In the genomic region with DNA sequence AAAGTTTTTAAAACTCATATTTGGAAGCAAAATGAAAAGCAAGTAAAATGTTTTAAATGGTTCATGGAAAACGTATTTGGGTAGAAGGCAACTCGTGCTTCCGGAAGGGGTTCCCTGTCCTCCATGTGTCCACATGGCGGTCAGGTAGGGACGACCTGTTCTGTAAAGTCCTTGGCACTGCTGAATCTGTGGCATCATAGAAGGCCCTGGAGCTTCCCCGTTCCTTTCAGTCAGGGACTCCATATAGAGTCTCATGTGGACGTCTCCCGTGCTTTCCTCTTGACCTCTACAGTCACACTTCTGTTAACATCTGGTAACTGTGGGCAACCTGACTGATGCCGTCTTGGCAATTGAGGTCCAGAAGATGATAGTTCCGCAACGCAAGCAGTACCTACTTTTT, we compare ENCODE assay signal across 15 cellular contexts. TPM values are rescaled to one million over a fixed set of nuclear protein-coding genes. Genes with fewer than 3 reads are reported as not detected.
DNase-seq lines count a peak whose midpoint lies in the region; ATAC-seq, FAIRE-seq and TF ChIP-seq lines count a peak whose summit lies in the region.
"Had no signal": no experiment of that assay in that cellular context is flagged by ENCODE, and none has a peak within 500 bp of the region (broad histone marks: within the 10 kb centered on the region; RNA-seq: fewer than 3 reads in every experiment).

No MANE protein-coding gene starts in this region.

- peaks cover 26% of the 10 kb centered on the region; the same call in 1 of the 2 replicates for H3K36me3 ChIP-seq in ACC112 (ENCODE audit: insufficient read depth, low read length)
- peaks cover 60% of the 10 kb centered on the region for H3K36me3 ChIP-seq in CD4-positive, alpha-beta memory T cell (ENCODE audit: insufficient read depth, low read length)
- peaks cover 36 to 73% of the 10 kb centered on the region in 2 experiments for H3K36me3 ChIP-seq in HepG2 (replicated peaks in 1 of 2; ENCODE audit: control insufficient read depth in 1 of 2, insufficient read depth in 2 of 2, low read length in 2 of 2)
- H3K36me3 ChIP-seq: prostate gland had no signal

- CTCF ChIA-PET in CD4-positive, alpha-beta memory T cell (lab: Charles Lee; ENCODE audit: partially characterized antibody), result interaction anchor here (1.0 kb wide), 1 partner anchor 58 kb away, joined by 6 read pairs; no protein-coding TSS in a partner anchor
- CTCF ChIA-PET in HepG2 (lab: Yijun Ruan, JAX; ENCODE audit: low intra/inter-chr PET ratio, low total read pairs), result no interaction called here

- no peak overlapping the region for H3K4me3 ChIP-seq in ACC112 (ENCODE audit: low read depth, low read length)
- H3K4me3 ChIP-seq in CD4-positive, alpha-beta memory T cell (ENCODE audit: low read length in 2 of 2), result no peak overlapping the region
- no peak overlapping the region for H3K4me3 ChIP-seq in HepG2 (replicated peaks in 1 of 3; ENCODE audit: insufficient read depth in 1 of 3, low read depth in 2 of 3, low read length in 3 of 3)
- H3K4me3 ChIP-seq: prostate gland had no signal

- no peaks in the 10 kb centered on the region for H3K27me3 ChIP-seq in ACC112 (ENCODE audit: insufficient read depth, low read length)
- H3K27me3 ChIP-seq in CD4-positive, alpha-beta memory T cell (ENCODE audit: insufficient read depth, low read length), result no peaks in the 10 kb centered on the region
- H3K27me3 ChIP-seq in HepG2 (ENCODE audit: control insufficient read depth in 1 of 2, insufficient read depth in 2 of 2, low read length in 2 of 2), result no peaks in the 10 kb centered on the region

- H3K27ac ChIP-seq in ACC112 (ENCODE audit: low read depth, low read length), result peak overlapping the region; percentile 92
- no peak overlapping the region for H3K27ac ChIP-seq in CD4-positive, alpha-beta memory T cell (ENCODE audit: low read depth, low read length)
- peak overlapping the region; percentile 6 for H3K27ac ChIP-seq in HepG2 (ENCODE audit: extremely low read length, insufficient read depth, low read length)

- no peak for TF ChIP-seq RAD21 in HepG2 (CRISPR knock-in tag; IDR thresholded peaks at IDR 0.05)

- intact Hi-C loops in CD4-positive, alpha-beta memory T cell (cut with micrococcal nuclease), result no loop called here
- intact Hi-C loops in HepG2 (cut with micrococcal nuclease; ENCODE audit: unreplicated experiment), result no loop called here

- H3K79me2 ChIP-seq in ACC112 (ENCODE audit: control insufficient read depth, insufficient read depth, low read length, unreplicated experiment) (peaks cover 7% of the 10 kb centered on the region), HepG2 (ENCODE audit: insufficient read depth, low read length) (no peaks in the 10 kb centered on the region)

- in situ Hi-C loops in HepG2 (cut with HindIII; ENCODE audit: extremely low pct_ligation_motif_present, low pct_unique_long_range_greater_than_20kb), result no loop called here
- in situ Hi-C loops in G401 (cut with HindIII; ENCODE audit: low sequenced_read_pairs), result no loop called here

- H3K4me2 ChIP-seq in HepG2 (ENCODE audit: low read depth, low read length), result no peak overlapping the region

- H3K4me1 ChIP-seq in ACC112 (ENCODE audit: control insufficient read depth, insufficient read depth, low read length, unreplicated experiment), result peaks cover 31% of the 10 kb centered on the region
- H3K4me1 ChIP-seq in CD4-positive, alpha-beta memory T cell (ENCODE audit: insufficient read depth, low read length), result peaks cover 43% of the 10 kb centered on the region
- peaks cover 42% of the 10 kb centered on the region for H3K4me1 ChIP-seq in HepG2 (ENCODE audit: insufficient read depth, low read length)
- H3K4me1 ChIP-seq: prostate gland had no signal

- H3K4me3 Mint-ChIP-seq in CD4-positive, alpha-beta memory T cell, result no peak overlapping the region

- H3K9ac ChIP-seq in HepG2 (ENCODE audit: insufficient read depth, low read depth, low read length), result no peak overlapping the region

- peak overlapping the region in 6 of 7 donors; percentile 75 to 90 (median 84) for H3K27ac Mint-ChIP-seq in CD4-positive, alpha-beta memory T cell

- peaks cover 26% of the 10 kb centered on the region for H4K20me1 ChIP-seq in HepG2 (ENCODE audit: insufficient read depth, low read length)

- no TSS peak for BruUV-seq in HepG2 (replicated peaks; lab: Mats Ljungman, UMichigan)

- H2AFZ ChIP-seq in ACC112 (ENCODE audit: low read length, unreplicated experiment) (no peak overlapping the region), HepG2 (ENCODE audit: low read length) (no peak overlapping the region)

- peaks cover 51 to 82% of the 10 kb centered on the region in 2 donors for H3K36me3 Mint-ChIP-seq in CD4-positive, alpha-beta memory T cell

- DNase-seq in CD4-positive, alpha-beta memory T cell, result no peak
- DNase-seq in activated CD8-positive, alpha-beta memory T cell treated with anti-CD3 and anti-CD28 coated beads, Interleukin-2, amount 50 U/mL, for 48 hours, result peak; percentile 45
- DNase-seq in HepG2 (ENCODE audit: low spot score) (no peak), D721Med (ENCODE audit: insufficient read length, low spot score) (no peak), NK-92 (lab: John Stamatoyannopoulos, UW; ENCODE audit: unreplicated experiment) (no peak), G401 (ENCODE audit: low spot score) (no peak)
- DNase-seq: activated CD4-positive, alpha-beta T cell treated with anti-CD3 and anti-CD28 coated beads for 4 hours; activated gamma-delta T cell; caudate nucleus; effector CD8-positive, alpha-beta T cell; NCI-H1092 treated with DMSO at 0.1 percent for 48 hours; stimulated activated CD4-positive, alpha-beta T cell treated with anti-CD3 and anti-CD28 coated beads, Interleukin-12 subunit alpha, Interleukin-12 subunit beta, amount 100 ng/mL, for 4 hours had no signal

- TF ChIP-seq CTCF in HepG2 (CRISPR knock-in tag; IDR thresholded peaks at IDR 0.05) (no peak), D721Med (IDR thresholded peaks at IDR 0.05; ENCODE audit: insufficient read depth, missing control alignments) (no peak)

- ATAC-seq in HepG2, result no peak
- ATAC-seq: left lobe of liver had no signal

- FAIRE-seq in HepG2 (lab: Jason Lieb, UNC) (no peak), D721Med (lab: Jason Lieb, UNC) (no peak)

- no peaks in the 10 kb centered on the region for H3K9me3 ChIP-seq in CD4-positive, alpha-beta memory T cell (ENCODE audit: control insufficient read depth in 1 of 2, low read length in 2 of 2)
- H3K9me3 ChIP-seq in HepG2 (ENCODE audit: low read length), result no peaks in the 10 kb centered on the region
- H3K9me3 ChIP-seq: prostate gland had no signal

- 95% methylated on average over 11 of the region's 11 CpGs for WGBS in HepG2 (ENCODE audit: low lambda C conversion rate)

- TF ChIP-seq EP300 in HepG2 (IDR thresholded peaks at IDR 0.05; ENCODE audit: low read depth in 2 of 2, low read length in 2 of 2) (no peak), HepG2 (CRISPR knock-in tag; IDR thresholded peaks at IDR 0.05; ENCODE audit: borderline replicate concordance) (no peak)

- POLR2A ChIA-PET in CD4-positive, alpha-beta memory T cell (lab: Charles Lee; ENCODE audit: partially characterized antibody), result interaction anchor here (1.1 to 1.6 kb wide), 2 partner anchors 11 to 20 kb away, joined by 5 to 11 read pairs; partner anchors contain the start of gene DYNLT1
- POLR2A ChIA-PET in HepG2 (lab: Yijun Ruan, JAX), result no interaction called here

- no peaks in the 10 kb centered on the region for H3K9me3 Mint-ChIP-seq in CD4-positive, alpha-beta memory T cell

- no peak for TF ChIP-seq POLR2A in HepG2 (IDR thresholded peaks at IDR 0.05; ENCODE audit: insufficient read depth in 1 of 2, low read depth in 2 of 2, low read length in 2 of 2)

- peaks cover 29 to 52% (median 43%) of the 10 kb centered on the region in 4 donors for H3K4me1 Mint-ChIP-seq in CD4-positive, alpha-beta memory T cell

- H3K27me3 Mint-ChIP-seq in CD4-positive, alpha-beta memory T cell, result no peaks in the 10 kb centered on the region

RNA-seq across cellular contexts. Expression of gene DYNLT1, which starts 11.4 kb away (rescaled TPM):
- total RNA-seq in CD4-positive, alpha-beta memory T cell, result 10 to 100 TPM; 78.8 to 90.4 TPM
- 100 to 1,000 TPM in 1 of 2 donors, 10 to 100 TPM in 1; 93.8 to 105 TPM for polyA plus RNA-seq in CD4-positive, alpha-beta memory T cell
- total RNA-seq in HepG2 (2016; rRNA removed; fragmentation: Illumina TruSeq; extraction: Trizol), result 108 and 144 TPM in 2 replicates
- total RNA-seq in HepG2 (2016; cell fraction: cytosol; rRNA removed; fragmentation: Illumina TruSeq; extraction: Trizol; ENCODE audit: low read depth), result 61.3 and 63.2 TPM in 2 replicates
- total RNA-seq in HepG2 (2016; cell fraction: insoluble cytoplasmic fraction; rRNA removed; fragmentation: Illumina TruSeq; extraction: Trizol), result 106 and 153 TPM in 2 replicates
- 66.8 and 68.4 TPM in 2 replicates for total RNA-seq in HepG2 (2016; cell fraction: membrane; rRNA removed; fragmentation: Illumina TruSeq; extraction: Trizol)
- total RNA-seq in HepG2 (2016; cell fraction: nucleus; rRNA removed; fragmentation: Illumina TruSeq; extraction: Trizol), result 46.1 and 46.5 TPM in 2 replicates
- polyA plus RNA-seq in HepG2 (2011; rRNA removed), result 152 and 171 TPM in 2 replicates
- 96.9 and 144 TPM in 2 replicates for polyA plus RNA-seq in HepG2 (2011; cell fraction: cytosol; rRNA removed)
- polyA plus RNA-seq in HepG2 (2011; cell fraction: nucleus; rRNA removed), result 55.7 and 80.2 TPM in 2 replicates
- 121 and 122 TPM in 2 replicates for polyA plus RNA-seq in HepG2 (2012)
- polyA plus RNA-seq in HepG2 (2016; cell fraction: cytosol; fragmentation: Illumina TruSeq; extraction: Trizol; ENCODE audit: low read depth), result 51.0 and 56.6 TPM in 2 replicates
- polyA plus RNA-seq in HepG2 (2016; cell fraction: insoluble cytoplasmic fraction; fragmentation: Illumina TruSeq; extraction: Trizol; ENCODE audit: low read depth), result 155 and 168 TPM in 2 replicates
- polyA plus RNA-seq in HepG2 (2016; cell fraction: membrane; fragmentation: Illumina TruSeq; extraction: Trizol; ENCODE audit: low read depth), result 61.5 and 63.6 TPM in 2 replicates
- 102 and 103 TPM in 2 replicates for polyA plus RNA-seq in HepG2 (2016; cell fraction: nucleus; fragmentation: Illumina TruSeq; extraction: Trizol; ENCODE audit: insufficient read depth, low read depth)
- polyA minus RNA-seq in HepG2 (2011; rRNA and poly(A)+ RNA removed; ENCODE audit: low replicate concordance), result 81.1 TPM in 2 replicates
- 19.5 and 25.9 TPM in 2 replicates for polyA minus RNA-seq in HepG2 (2011; cell fraction: cytosol; rRNA and poly(A)+ RNA removed)
- polyA minus RNA-seq in HepG2 (2011; cell fraction: nucleus; rRNA and poly(A)+ RNA removed), result 19.4 and 32.6 TPM in 2 replicates
- total RNA-seq in G401 (2014; rRNA removed; shearing (Covaris generic)), result 97.6 and 102 TPM in 2 replicates

RNA-seq across cellular contexts. Expression of gene SYTL3, which starts 16.7 kb away (rescaled TPM):
- 10 to 100 TPM; 22.2 to 24.3 TPM for total RNA-seq in CD4-positive, alpha-beta memory T cell
- polyA plus RNA-seq in CD4-positive, alpha-beta memory T cell, result 10 to 100 TPM; 11.9 to 13.3 TPM
- total RNA-seq in HepG2 (2016; rRNA removed; fragmentation: Illumina TruSeq; extraction: Trizol), result 0.11 and 0.17 TPM in 2 replicates
- total RNA-seq in HepG2 (2016; cell fraction: cytosol; rRNA removed; fragmentation: Illumina TruSeq; extraction: Trizol; ENCODE audit: low read depth), result 0.20 and 0.26 TPM in 2 replicates
- 0.19 and 0.25 TPM in 2 replicates for total RNA-seq in HepG2 (2016; cell fraction: insoluble cytoplasmic fraction; rRNA removed; fragmentation: Illumina TruSeq; extraction: Trizol)
- total RNA-seq in HepG2 (2016; cell fraction: membrane; rRNA removed; fragmentation: Illumina TruSeq; extraction: Trizol), result 0.14 and 0.15 TPM in 2 replicates
- 0.37 and 0.50 TPM in 2 replicates for total RNA-seq in HepG2 (2016; cell fraction: nucleus; rRNA removed; fragmentation: Illumina TruSeq; extraction: Trizol)
- polyA plus RNA-seq in HepG2 (2011; rRNA removed), result 0.21 and 0.28 TPM in 2 replicates
- 0.12 and 0.15 TPM in 2 replicates for polyA plus RNA-seq in HepG2 (2011; cell fraction: cytosol; rRNA removed)
- polyA plus RNA-seq in HepG2 (2011; cell fraction: nucleus; rRNA removed), result 0.59 and 0.64 TPM in 2 replicates
- polyA plus RNA-seq in HepG2 (2012), result 0.21 and 0.44 TPM in 2 replicates
- 0.16 and 0.17 TPM in 2 replicates for polyA plus RNA-seq in HepG2 (2016; cell fraction: cytosol; fragmentation: Illumina TruSeq; extraction: Trizol; ENCODE audit: low read depth)
- 0.10 and 0.34 TPM in 2 replicates for polyA plus RNA-seq in HepG2 (2016; cell fraction: insoluble cytoplasmic fraction; fragmentation: Illumina TruSeq; extraction: Trizol; ENCODE audit: low read depth)
- 0.07 and 0.15 TPM in 2 replicates for polyA plus RNA-seq in HepG2 (2016; cell fraction: membrane; fragmentation: Illumina TruSeq; extraction: Trizol; ENCODE audit: low read depth)
- polyA plus RNA-seq in HepG2 (2016; cell fraction: nucleus; fragmentation: Illumina TruSeq; extraction: Trizol; ENCODE audit: insufficient read depth, low read depth), result 0.22 and 0.72 TPM in 2 replicates
- polyA minus RNA-seq in HepG2 (2011; rRNA and poly(A)+ RNA removed; ENCODE audit: low replicate concordance), result 0.28 TPM in 1 of 2 replicates, not detected in the other
- not detected in 2 replicates for polyA minus RNA-seq in HepG2 (2011; cell fraction: cytosol; rRNA and poly(A)+ RNA removed)
- polyA minus RNA-seq in HepG2 (2011; cell fraction: nucleus; rRNA and poly(A)+ RNA removed), result 0.64 and 0.87 TPM in 2 replicates
- 3.1 TPM in 1 of 2 replicates, not detected in the other for total RNA-seq in G401 (2014; rRNA removed; shearing (Covaris generic))
